Comparison of ENCODE assay signal across 10 cellular contexts in the genomic region with DNA sequence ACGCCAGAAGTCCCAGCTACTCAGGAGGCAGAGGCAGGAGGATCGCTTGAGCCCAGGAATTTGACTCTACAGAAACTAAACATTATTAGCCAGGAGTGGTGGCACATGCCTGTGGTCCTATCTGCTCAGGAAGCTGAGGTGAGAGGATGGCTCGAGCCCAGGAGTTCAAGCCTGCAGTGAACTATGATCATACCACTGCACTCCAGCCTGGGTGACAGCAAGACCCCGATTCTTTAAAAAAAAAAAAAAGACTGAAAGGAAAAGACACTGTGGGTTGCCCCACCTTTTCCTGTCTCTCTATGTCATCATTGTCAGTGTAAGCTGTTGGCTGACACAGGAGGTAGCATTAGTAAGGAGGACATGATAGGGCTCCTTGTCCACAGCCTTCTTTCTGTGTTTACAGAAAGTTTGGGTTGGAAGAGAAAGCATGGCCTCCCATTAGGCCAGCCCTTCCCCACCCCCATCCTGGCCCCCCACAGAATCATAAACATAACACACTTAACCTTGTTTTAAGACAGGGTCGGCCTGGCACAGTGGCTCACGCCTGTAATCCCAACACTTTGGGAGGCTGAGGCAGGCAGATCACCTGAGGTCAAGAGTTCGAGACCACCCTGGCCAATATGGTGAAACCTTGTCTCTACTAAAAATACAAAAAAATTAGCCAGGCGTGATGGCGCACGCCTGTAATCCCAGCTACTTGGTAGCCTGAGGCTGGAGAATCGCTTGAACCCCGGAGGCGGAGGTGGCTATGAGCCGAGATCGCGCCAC. TPM values are rescaled to one million over a fixed set of nuclear protein-coding genes. Genes with fewer than 3 reads are reported as not detected.
A peak's percentile ranks its signal among the peaks of the same experiment; 100 is the strongest.
DNase-seq lines count a peak whose midpoint lies in the region; ATAC-seq and TF ChIP-seq lines count a peak whose summit lies in the region.
"Had no signal": no experiment of that assay in that cellular context is flagged by ENCODE, and none has a peak within 500 bp of the region (broad histone marks: within the 10 kb centered on the region; RNA-seq: fewer than 3 reads in every experiment).

No MANE protein-coding gene starts in this region.

- H3K9me3 ChIP-seq in CD4-positive, alpha-beta T cell (ENCODE audit: control insufficient read depth, low read length) = no peaks in the 10 kb centered on the region
- no peaks in the 10 kb centered on the region for H3K9me3 ChIP-seq in testis
- H3K9me3 ChIP-seq: heart right ventricle had no signal

- no peaks in the 10 kb centered on the region for H3K9me3 Mint-ChIP-seq in CD4-positive, alpha-beta T cell

- TF ChIP-seq CTCF in CD4-positive, alpha-beta T cell (IDR thresholded peaks at IDR 0.05) = no peak
- TF ChIP-seq CTCF in testis (IDR thresholded peaks at IDR 0.05) = no peak

- CTCF ChIA-PET in CD4-positive, alpha-beta T cell (lab: Charles Lee) = interaction anchor here (1.1 to 4.0 kb wide), 6 partner anchors 45 to 106 kb away, joined by 3 to 22 read pairs (median 4); a partner anchor contains a TSS

- ATAC-seq in CD4-positive, alpha-beta T cell (ENCODE audit: poor library complexity) = peak; percentile 71
- no peak for ATAC-seq in GM21360 (IDR thresholded peaks at IDR 0.05; ENCODE audit: unreplicated experiment)
- no peak for ATAC-seq in HG03457 (IDR thresholded peaks at IDR 0.05; ENCODE audit: unreplicated experiment)

- no peaks in the 10 kb centered on the region for H3K27me3 ChIP-seq in CD4-positive, alpha-beta T cell (ENCODE audit: control insufficient read depth, insufficient read depth, low read length)
- no peaks in the 10 kb centered on the region for H3K27me3 ChIP-seq in testis
- H3K27me3 ChIP-seq: heart right ventricle had no signal

- intact Hi-C loops in CD4-positive, alpha-beta T cell (cut with DNase I, micrococcal nuclease) = loop anchor here (1.0 to 10.0 kb wide), 8 partner anchors 19 to 160 kb away; a partner anchor contains a TSS
- intact Hi-C loops in testis (cut with DNase I; ENCODE audit: low total_unique reads) = no loop called here

- peaks cover 63% of the 10 kb centered on the region for H3K4me1 Mint-ChIP-seq in CD4-positive, alpha-beta T cell (ENCODE audit: low read depth)

- H3K27me3 Mint-ChIP-seq in CD4-positive, alpha-beta T cell = no peaks in the 10 kb centered on the region

- H3K4me3 ChIP-seq in testis = no peak overlapping the region
- H3K4me3 ChIP-seq: heart right ventricle had no signal

- H3K27ac ChIP-seq in CD4-positive, alpha-beta T cell (ENCODE audit: low read depth, low read length) = peak overlapping the region; percentile 81
- H3K27ac ChIP-seq in epithelial cell of prostate = peak overlapping the region; percentile 33
- H3K27ac ChIP-seq in testis = no peak overlapping the region

- no peak for TF ChIP-seq POLR2A in testis (IDR thresholded peaks at IDR 0.05)

- peak overlapping the region; percentile 98 for H3K27ac Mint-ChIP-seq in CD4-positive, alpha-beta T cell

- H3K4me1 ChIP-seq in testis = no peaks in the 10 kb centered on the region

- DNase-seq in CD4-positive, alpha-beta T cell = peak in 3 of 10 experiments; percentile 13 to 56 (median 38)
- DNase-seq in HT1080 (ENCODE audit: low read depth) (peak; percentile 44), UCSD-AML1 (lab: John Stamatoyannopoulos, UW; ENCODE audit: unreplicated experiment) (peak; percentile 26), epithelial cell of prostate (ENCODE audit: low read depth, low spot score) (no peak), testis (no peak), HPDE6-E6E7 (ENCODE audit: extremely low spot score) (no peak)
- DNase-seq: heart right ventricle, mammary epithelial cell had no signal

- 94 to 96% methylated on average over 16 of the region's 16 CpGs for WGBS in testis, 2 donors

- H3K36me3 ChIP-seq in testis (ENCODE audit: low read depth, missing control alignments) = no peaks in the 10 kb centered on the region
- H3K36me3 ChIP-seq: heart right ventricle had no signal

- H3K4me3 Mint-ChIP-seq in CD4-positive, alpha-beta T cell = peak overlapping the region; percentile 90

- H3K36me3 Mint-ChIP-seq in CD4-positive, alpha-beta T cell (ENCODE audit: low read depth) = no peaks in the 10 kb centered on the region

- POLR2A ChIA-PET in CD4-positive, alpha-beta T cell (lab: Charles Lee) = interaction anchor here (0.7 to 16.4 kb wide), 19 partner anchors 9 to 448 kb away, joined by 3 to 692 read pairs (median 5); a partner anchor contains a TSS

RNA-seq across cellular contexts. Expression of a gene that starts 20.6 kb away (rescaled TPM):
- total RNA-seq in CD4-positive, alpha-beta T cell = 100 to 1,000 TPM; 185 to 191 TPM
- 6.5 and 8.8 TPM in 2 replicates for total RNA-seq in HT1080 (2014; rRNA removed; shearing (Covaris generic))
- polyA plus RNA-seq in HT1080 (2015; cell fraction: cytosol; rRNA removed) = 6.9 and 7.4 TPM in 2 replicates
- polyA plus RNA-seq in HT1080 (2015; cell fraction: nucleus; rRNA removed) = 4.0 and 4.8 TPM in 2 replicates
- total RNA-seq in testis = 1 to 10 TPM; 7.9 to 8.0 TPM
- 4.2 TPM for polyA plus RNA-seq in testis (ENCODE audit: insufficient read depth, low read depth, low replicate concordance)

Comparison
In these comparisons a context has a peak if more than half of its experiments do, and no peak if none do; other contexts are left out.
1. DNase-seq: peak in HT1080 (single experiment) and UCSD-AML1 (single experiment); none in epithelial cell of prostate (single experiment), testis (single experiment) and HPDE6-E6E7 (single experiment).
2. H3K27ac ChIP-seq: peak in CD4-positive, alpha-beta T cell (single experiment) and epithelial cell of prostate (single experiment); none in testis (0 of 2).
3. RNA of a gene that starts 20.6 kb away (total RNA-seq): 185 to 191 TPM in CD4-positive, alpha-beta T cell; 6.5 to 8.8 TPM in HT1080 and 7.9 to 8.0 TPM in testis; every median in the first group is over 10 times any median in the second.